Comparison of ENCODE assay signal across 1 cellular context in genomic region chr13:110561335-110562033, GRCh38.
TF ChIP-seq lines count a peak whose summit lies in the region.

RAB20 (minus strand) TSS chr13:110561722; CDS start chr13:110561519, 203 bp downstream.

TF ChIP-seq in HCT116, 20 proteins besides CTCF, POLR2A, EP300 and RAD21 (continued from another document):
- TF ChIP-seq ZBTB33 (IDR thresholded peaks at IDR 0.05; ENCODE audit: extremely low read depth, insufficient replicate concordance, low read length) (no peak), EGR1 (IDR thresholded peaks at IDR 0.05; ENCODE audit: low read depth) (peak; percentile 79), CBX3 (IDR thresholded peaks at IDR 0.05; ENCODE audit: low read depth) (no peak), ZNF274 (IDR thresholded peaks at IDR 0.05; ENCODE audit: low read depth, low read length) (no peak), EZH2phosphoT487 (IDR thresholded peaks at IDR 0.05; ENCODE audit: borderline replicate concordance) (no peak), POLR2AphosphoS5 (IDR thresholded peaks at IDR 0.05; ENCODE audit: low read depth, low read length) (peak; percentile 82), CEBPB (IDR thresholded peaks at IDR 0.05; ENCODE audit: low read depth) (peak; percentile 86), ZFX (IDR thresholded peaks at IDR 0.05) (no peak), TCF7L2 (IDR thresholded peaks at IDR 0.05; ENCODE audit: borderline replicate concordance, extremely low read depth, insufficient read depth, insufficient read length) (no peak)
